ENCODE assay signal across 14 cellular contexts in genomic region chr12:98799411-98799810, GRCh38.
"Had no signal": no experiment of that assay in that cellular context is flagged by ENCODE, and none has a peak within 500 bp of the region (broad histone marks: within the 10 kb centered on the region; RNA-seq: fewer than 3 reads in every experiment).

No MANE protein-coding gene starts in this region.

- H3K9me3 ChIP-seq: ovary, stomach, testis, upper lobe of left lung had no signal

- ATAC-seq: activated CD4-positive, CD25-positive, alpha-beta regulatory T cell treated with anti-CD3 and anti-CD28 coated beads, Interleukin-2, amount 50 U/mL, for 24 hours; effector memory CD8-positive, alpha-beta T cell; left lobe of liver had no signal

- H3K27me3 ChIP-seq: neural progenitor cell, ovary, testis, upper lobe of left lung had no signal

- DNase-seq: activated CD4-positive, alpha-beta T cell treated with anti-CD3 and anti-CD28 coated beads, Interleukin-2, amount 50 U/mL, for 4 hours; activated naive CD4-positive, alpha-beta T cell treated with Interleukin-2 at 50 U/mL for 16 hours; activated T-cell treated with anti-CD3 and anti-CD28 coated beads for 4 hours; aorta; effector memory CD8-positive, alpha-beta T cell; ovary; stimulated activated CD4-positive, alpha-beta T cell treated with anti-CD3 and anti-CD28 coated beads, Interleukin-1b, Interleukin-23, amount 100 ng/mL, for 48 hours; stomach; testis; upper lobe of left lung had no signal

- H3K27ac ChIP-seq: epithelial cell of prostate, neural progenitor cell, ovary, stomach, testis, upper lobe of left lung had no signal

- H3K4me3 ChIP-seq: neural progenitor cell, ovary, stomach, testis, upper lobe of left lung had no signal

- H3K4me1 ChIP-seq: neural progenitor cell, stomach, testis, upper lobe of left lung had no signal

- H3K36me3 ChIP-seq: neural progenitor cell, ovary, stomach, upper lobe of left lung had no signal
